In genomic region chr14:105386581-105387529, GRCh38 we compare ENCODE assay signal across 22 cellular contexts. TPM values are rescaled to one million over a fixed set of nuclear protein-coding genes. Genes with fewer than 3 reads are reported as not detected.
A peak's percentile ranks its signal among the peaks of the same experiment; 100 is the strongest.
DNase-seq lines count a peak whose midpoint lies in the region; ATAC-seq, FAIRE-seq and TF ChIP-seq lines count a peak whose summit lies in the region.
"Had no signal": no experiment of that assay in that cellular context is flagged by ENCODE, and none has a peak within 500 bp of the region (broad histone marks: within the 10 kb centered on the region; RNA-seq: fewer than 3 reads in every experiment).

No MANE protein-coding gene starts in this region.

- no peaks in the 10 kb centered on the region for H3K4me1 Mint-ChIP-seq in type B pancreatic cell (ENCODE audit: unreplicated experiment)
- peaks cover 8 to 10% of the 10 kb centered on the region in 2 donors for H3K4me1 Mint-ChIP-seq in stimulated activated naive B cell treated with anti-CD40 and anti-IgM and Interleukin-4, amounts not matched to agents 10 μg/mL and 1 μg/mL and 100 μg/mL, for 72 hours

- intact Hi-C loops in left ventricle myocardium superior (cut with micrococcal nuclease) (no loop called here), cardiac septum (cut with DNase I) (no loop called here), kidney (cut with DNase I) (no loop called here)

- no peak overlapping the region for H3K4me3 Mint-ChIP-seq in type B pancreatic cell
- no peak overlapping the region for H3K4me3 Mint-ChIP-seq in stimulated activated naive B cell treated with anti-CD40 and anti-IgM and Interleukin-4, amounts not matched to agents 10 μg/mL and 1 μg/mL and 100 μg/mL, for 72 hours

- H3K4me3 ChIP-seq in RWPE2 (ENCODE audit: severe bottlenecking) (no peak overlapping the region), kidney (ENCODE audit: low read length in 2 of 2) (no peak overlapping the region)

- peaks cover 13% of the 10 kb centered on the region for H3K36me3 ChIP-seq in RWPE2 (ENCODE audit: low read depth)
- peaks cover 4 to 14% of the 10 kb centered on the region in 2 donors for H3K36me3 ChIP-seq in kidney (ENCODE audit: control insufficient read depth in 1 of 2, insufficient read depth in 2 of 2, low read length in 2 of 2)

- no peaks in the 10 kb centered on the region for H3K9me3 Mint-ChIP-seq in type B pancreatic cell
- H3K9me3 Mint-ChIP-seq in stimulated activated naive B cell treated with anti-CD40 and anti-IgM and Interleukin-4, amounts not matched to agents 10 μg/mL and 1 μg/mL and 100 μg/mL, for 72 hours, result no peaks in the 10 kb centered on the region

- H3K27ac ChIP-seq in RWPE2 (ENCODE audit: poor library complexity, severe bottlenecking) (no peak overlapping the region), kidney (ENCODE audit: low read depth in 2 of 2, low read length in 2 of 2) (no peak overlapping the region)

- no peak overlapping the region for H3K27ac Mint-ChIP-seq in type B pancreatic cell
- no peak overlapping the region for H3K27ac Mint-ChIP-seq in stimulated activated naive B cell treated with anti-CD40 and anti-IgM and Interleukin-4, amounts not matched to agents 10 μg/mL and 1 μg/mL and 100 μg/mL, for 72 hours

- H3K9ac ChIP-seq in kidney (ENCODE audit: low read length in 2 of 2), result no peak overlapping the region

- no peaks in the 10 kb centered on the region for H3K27me3 Mint-ChIP-seq in type B pancreatic cell
- H3K27me3 Mint-ChIP-seq in stimulated activated naive B cell treated with anti-CD40 and anti-IgM and Interleukin-4, amounts not matched to agents 10 μg/mL and 1 μg/mL and 100 μg/mL, for 72 hours, result no peaks in the 10 kb centered on the region

- DNase-seq in left ventricle myocardium superior, result peak; percentile 20
- DNase-seq in cardiac septum (ENCODE audit: low spot score), result no peak
- DNase-seq in RWPE2 (ENCODE audit: low spot score), result peak; percentile 70
- peak; percentile 70 for DNase-seq in kidney
- DNase-seq in type B pancreatic cell (ENCODE audit: extremely low spot score, unreplicated experiment), result no peak
- DNase-seq in stimulated activated naive B cell treated with anti-CD40 and anti-IgM and Interleukin-4, amounts not matched to agents 10 μg/mL and 1 μg/mL and 100 μg/mL, for 72 hours, result no peak
- DNase-seq: 8988T, DMS53, GDM1, GOT3, HCEC 1CT, KBM-7, NCI-H1092 treated with DMSO at 0.1 percent for 48 hours, NCI-H1436 treated with DMSO at 0.1 percent for 48 hours, NCI-H1930, NCI-H2227 treated with DMSO at 0.1 percent for 48 hours, OCI-M1 had no signal

- ATAC-seq in left ventricle myocardium superior (no peak), RWPE2 (ENCODE audit: low read depth) (no peak), HG03039 (IDR thresholded peaks at IDR 0.05; ENCODE audit: unreplicated experiment) (no peak), GM18861 (IDR thresholded peaks at IDR 0.05; ENCODE audit: unreplicated experiment) (no peak)
- ATAC-seq in stimulated activated naive B cell treated with anti-CD40 and anti-IgM and Interleukin-4, amounts not matched to agents 10 μg/mL and 1 μg/mL and 100 μg/mL, for 72 hours (replicated peaks), result no peak

- H3K9me3 ChIP-seq in RWPE2 (ENCODE audit: severe bottlenecking) (no peaks in the 10 kb centered on the region), kidney (ENCODE audit: control insufficient read depth in 1 of 2, low read length in 2 of 2) (no peaks in the 10 kb centered on the region)

- FAIRE-seq in kidney (lab: Jason Lieb, UNC), result no peak
- FAIRE-seq: D721Med, GM19239, RCC 7860 had no signal

- peaks cover 4% of the 10 kb centered on the region for H3K36me3 Mint-ChIP-seq in type B pancreatic cell
- H3K36me3 Mint-ChIP-seq in stimulated activated naive B cell treated with anti-CD40 and anti-IgM and Interleukin-4, amounts not matched to agents 10 μg/mL and 1 μg/mL and 100 μg/mL, for 72 hours, result peaks cover 16 to 20% of the 10 kb centered on the region in 2 donors

- no peaks in the 10 kb centered on the region for H3K4me1 ChIP-seq in RWPE2 (ENCODE audit: insufficient read depth, poor library complexity, severe bottlenecking)
- H3K4me1 ChIP-seq in kidney (ENCODE audit: control insufficient read depth in 1 of 2, insufficient read depth in 1 of 2, low read depth in 1 of 2, low read length in 2 of 2), result no peaks in the 10 kb centered on the region

- no peaks in the 10 kb centered on the region for H3K27me3 ChIP-seq in RWPE2 (ENCODE audit: insufficient read depth, poor library complexity, severe bottlenecking)

- TF ChIP-seq CTCF in RWPE2 (IDR thresholded peaks at IDR 0.05; ENCODE audit: poor library complexity, severe bottlenecking), result no peak
- TF ChIP-seq CTCF in kidney (IDR thresholded peaks at IDR 0.05; ENCODE audit: borderline replicate concordance, extremely low read depth, insufficient read depth), result no peak
- peak; percentile 16 for TF ChIP-seq CTCF in type B pancreatic cell (conservative IDR thresholded peaks at IDR 0.05)

RNA-seq across cellular contexts. Expression of gene TEX22, which starts 11.5 kb away (rescaled TPM):
- total RNA-seq in left ventricle myocardium superior (1.6 TPM), cardiac septum (0.46 TPM), kidney (3.3 TPM), type B pancreatic cell (ENCODE audit: low replicate concordance) (0.76 and 4.1 TPM in 2 replicates)
- polyA plus RNA-seq in kidney (ENCODE audit: insufficient read depth, low read depth, low replicate concordance), result 1.5 TPM

RNA-seq across cellular contexts. Expression of gene MTA1, which starts 32.8 kb away (rescaled TPM):
- total RNA-seq in left ventricle myocardium superior, result 201 TPM
- 140 TPM for total RNA-seq in cardiac septum
- total RNA-seq in kidney, result 112 TPM
- 30.4 TPM for polyA plus RNA-seq in kidney (ENCODE audit: insufficient read depth, low read depth, low replicate concordance)
- 113 and 194 TPM in 2 replicates for total RNA-seq in type B pancreatic cell (ENCODE audit: low replicate concordance)

Comparison
In these comparisons a context has a peak if more than half of its experiments do, and no peak if none do; other contexts are left out.
1. DNase-seq: peak in left ventricle myocardium superior (single experiment), RWPE2 (single experiment) and kidney (single experiment); none in cardiac septum (single experiment), type B pancreatic cell (single experiment) and stimulated activated naive B cell treated with anti-CD40 and anti-IgM and Interleukin-4, amounts not matched to agents 10 μg/mL and 1 μg/mL and 100 μg/mL, for 72 hours (single experiment).